ENCODE assay signal across 1 cellular context in genomic region chr2:10141736-10142639, GRCh38.
TF ChIP-seq lines count a peak whose summit lies in the region.

No MANE protein-coding gene starts in this region.

TF ChIP-seq in GM12878, 131 proteins besides CTCF, POLR2A, EP300 and RAD21 (continued from another document):
- no peak for TF ChIP-seq CEBPZ (IDR thresholded peaks at IDR 0.05; ENCODE audit: low read depth, low read length)
